ENCODE assay signal across 29 cellular contexts in the genomic region with DNA sequence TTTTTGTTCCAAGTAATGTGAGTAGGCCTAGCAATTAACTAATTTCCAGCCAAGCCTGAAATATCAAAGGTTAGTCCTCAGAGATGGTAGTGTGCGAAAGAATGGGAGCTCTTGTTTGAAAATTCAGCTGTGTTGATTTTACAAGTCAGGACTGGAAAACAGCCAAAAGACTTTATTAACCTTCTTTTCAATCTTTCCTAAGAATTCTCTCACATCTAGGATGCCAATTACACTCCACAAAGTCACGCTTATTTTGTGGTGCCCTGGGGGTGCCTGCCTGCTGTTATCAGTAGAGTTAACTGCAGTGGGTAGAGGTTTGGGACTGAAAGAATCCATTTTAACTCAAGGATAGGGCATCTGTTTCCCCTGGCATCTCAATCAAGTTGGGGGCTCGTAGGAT. TPM values are rescaled to one million over a fixed set of nuclear protein-coding genes. Genes with fewer than 3 reads are reported as not detected.
DNase-seq lines count a peak whose midpoint lies in the region; TF ChIP-seq lines count a peak whose summit lies in the region.
"Had no signal": no experiment of that assay in that cellular context is flagged by ENCODE, and none has a peak within 500 bp of the region (broad histone marks: within the 10 kb centered on the region; RNA-seq: fewer than 3 reads in every experiment).

No MANE protein-coding gene starts in this region.

- no peaks in the 10 kb centered on the region for H3K36me3 Mint-ChIP-seq in neural crest cell (ENCODE audit: low read depth)
- no peaks in the 10 kb centered on the region for H3K36me3 Mint-ChIP-seq in Caco-2 (ENCODE audit: insufficient read depth, unreplicated experiment)
- H3K36me3 Mint-ChIP-seq: activated naive CD4-positive, alpha-beta T cell treated with anti-CD3 and anti-CD28 coated beads, Interleukin-2, amount 50 U/mL, for 72 hours; IgD-negative memory B cell; natural killer cell treated with Interleukin-12 subunit alpha and Interleukin-12 subunit beta and Interleukin-15 and Interleukin-18, amount 100 ng/mL, for 72 hours had no signal

- BruUV-seq in A673 (replicated peaks; lab: Mats Ljungman, UMichigan) (no TSS peak), Caco-2 (replicated peaks; lab: Mats Ljungman, UMichigan) (no TSS peak)

- no peak overlapping the region for H3K4me3 Mint-ChIP-seq in neural crest cell
- no peak overlapping the region for H3K4me3 Mint-ChIP-seq in Caco-2 (ENCODE audit: unreplicated experiment)
- H3K4me3 Mint-ChIP-seq: activated CD8-positive, alpha-beta T cell treated with anti-CD3 and anti-CD28 coated beads for 36 hours; CD4-positive, alpha-beta T cell; IgD-negative memory B cell; natural killer cell treated with Interleukin-12 subunit alpha and Interleukin-12 subunit beta and Interleukin-15 and Interleukin-18, amount 100 ng/mL, for 72 hours had no signal

- H3K4me1 ChIP-seq in A673 (ENCODE audit: insufficient read depth, low read length, poor library complexity, severe bottlenecking) (peaks cover 6% of the 10 kb centered on the region), SJCRH30 (peaks cover 43% of the 10 kb centered on the region), Caco-2 (no peaks in the 10 kb centered on the region)
- H3K4me1 ChIP-seq: colonic mucosa, heart left ventricle, right atrium auricular region had no signal

- H3K27ac Mint-ChIP-seq in neural crest cell (ENCODE audit: unreplicated experiment) = peak overlapping the region; percentile 36
- no peak overlapping the region for H3K27ac Mint-ChIP-seq in Caco-2 (ENCODE audit: unreplicated experiment)
- H3K27ac Mint-ChIP-seq: activated CD8-positive, alpha-beta T cell treated with anti-CD3 and anti-CD28 coated beads for 36 hours; activated naive CD4-positive, alpha-beta T cell treated with anti-CD3 and anti-CD28 coated beads, Interleukin-2, amount 50 U/mL, for 72 hours; activated T-helper 2 cell treated with anti-CD3 and anti-CD28 coated beads, Interferon-gamma antibody, Interleukin-2, Interleukin-4, amounts not matched to agents 10 μg/mL and 5 μg/mL and 100 μg/mL, durations not matched to agents 14 hours and 24 hours and 36 hours; CD4-positive, alpha-beta T cell; IgD-negative memory B cell; natural killer cell treated with Interleukin-12 subunit alpha and Interleukin-12 subunit beta and Interleukin-15 and Interleukin-18, amount 100 ng/mL, for 72 hours had no signal

- CTCF ChIA-PET in A673 (lab: Charles Lee) (no interaction called here), Caco-2 (lab: Charles Lee) (no interaction called here)

- no peaks in the 10 kb centered on the region for H3K9me3 Mint-ChIP-seq in neural crest cell
- no peaks in the 10 kb centered on the region for H3K9me3 Mint-ChIP-seq in Caco-2 (ENCODE audit: unreplicated experiment)
- H3K9me3 Mint-ChIP-seq: activated CD8-positive, alpha-beta T cell treated with anti-CD3 and anti-CD28 coated beads for 36 hours; activated naive CD4-positive, alpha-beta T cell treated with anti-CD3 and anti-CD28 coated beads, Interleukin-2, amount 50 U/mL, for 72 hours; activated T-helper 2 cell treated with anti-CD3 and anti-CD28 coated beads, Interferon-gamma antibody, Interleukin-2, Interleukin-4, amounts not matched to agents 10 μg/mL and 5 μg/mL and 100 μg/mL, durations not matched to agents 14 hours and 24 hours and 36 hours; CD4-positive, alpha-beta T cell; IgD-negative memory B cell; natural killer cell treated with Interleukin-12 subunit alpha and Interleukin-12 subunit beta and Interleukin-15 and Interleukin-18, amount 100 ng/mL, for 72 hours had no signal

- intact Hi-C loops in A673 (cut with micrococcal nuclease; ENCODE audit: unreplicated experiment) = no loop called here
- intact Hi-C loops in Caco-2 (cut with micrococcal nuclease; ENCODE audit: unreplicated experiment) = no loop called here

- H3K4me1 Mint-ChIP-seq in neural crest cell (peaks cover 34% of the 10 kb centered on the region), Caco-2 (ENCODE audit: low read depth, unreplicated experiment) (no peaks in the 10 kb centered on the region)
- H3K4me1 Mint-ChIP-seq: IgD-negative memory B cell had no signal

- DNase-seq in A673 (ENCODE audit: low spot score) (peak; percentile 62), COLO829 (ENCODE audit: low spot score) (peak; percentile 96), SJCRH30 (peak; percentile 75 to 88), neural crest cell (ENCODE audit: low read depth, low spot score) (no peak), D341Med (ENCODE audit: low spot score) (no peak), Caco-2 (no peak), NCI-H82 treated with DMSO at 0.1 percent for 48 hours (lab: John Stamatoyannopoulos, UW; ENCODE audit: unreplicated experiment) (no peak)
- DNase-seq: activated CD8-positive, alpha-beta T cell treated with anti-CD3 and anti-CD28 coated beads for 36 hours; CD4-positive, alpha-beta T cell; colonic mucosa; effector CD8-positive, alpha-beta T cell; erythroblast; heart left ventricle; kidney; mucosa of descending colon; NCI-H1092; NCI-H2029; NCI-H526; ovary; SK-N-SH; stimulated activated CD4-positive, alpha-beta T cell treated with anti-CD3 and anti-CD28 coated beads, Interleukin-2, amount 100 ng/mL, for 48 hours; T-helper 2 cell had no signal

- POLR2A ChIA-PET in A673 (lab: Charles Lee; ENCODE audit: low non-redundant PET) = no interaction called here
- POLR2A ChIA-PET in Caco-2 (lab: Charles Lee) = no interaction called here

- H3K27me3 ChIP-seq in A673 (replicated peaks; ENCODE audit: insufficient read depth, low read depth, low read length, poor library complexity) = no peaks in the 10 kb centered on the region
- no peaks in the 10 kb centered on the region for H3K27me3 ChIP-seq in SJCRH30
- H3K27me3 ChIP-seq in Caco-2 (replicated peaks; ENCODE audit: control insufficient read depth, insufficient read depth, low read length) = no peaks in the 10 kb centered on the region
- H3K27me3 ChIP-seq: cardiac muscle cell, colonic mucosa, heart left ventricle, ovary, right atrium auricular region had no signal

- H3K36me3 ChIP-seq in A673 (ENCODE audit: insufficient read depth, low read length, poor library complexity, severe bottlenecking) (no peaks in the 10 kb centered on the region), SJCRH30 (no peaks in the 10 kb centered on the region), Caco-2 (ENCODE audit: control insufficient read depth, insufficient read depth, low read length) (no peaks in the 10 kb centered on the region)
- H3K36me3 ChIP-seq: cardiac muscle cell, colonic mucosa, heart left ventricle, ovary, right atrium auricular region had no signal

- H3K27me3 Mint-ChIP-seq in neural crest cell (ENCODE audit: low read depth) = no peaks in the 10 kb centered on the region
- H3K27me3 Mint-ChIP-seq in Caco-2 (ENCODE audit: insufficient read depth, unreplicated experiment) = peaks cover 18% of the 10 kb centered on the region

- H3K4me3 ChIP-seq in A673 (ENCODE audit: low read depth, low read length, poor library complexity, severe bottlenecking) (no peak overlapping the region), SJCRH30 (no peak overlapping the region), Caco-2 (ENCODE audit: low read depth, low read length) (no peak overlapping the region)
- H3K4me3 ChIP-seq: cardiac muscle cell, colonic mucosa, heart left ventricle, mucosa of descending colon, ovary, right atrium auricular region had no signal

- H3K27ac ChIP-seq in A673 (ENCODE audit: low read depth, low read length, poor library complexity, severe bottlenecking) (no peak overlapping the region), SJCRH30 (peak overlapping the region; percentile 5)
- H3K27ac ChIP-seq: cardiac muscle cell, colonic mucosa, heart left ventricle, ovary, right atrium auricular region, RWPE1 had no signal

- TF ChIP-seq CTCF in A673 (conservative IDR thresholded peaks at IDR 0.05; ENCODE audit: low read depth, low read length) (no peak), neural crest cell (conservative IDR thresholded peaks at IDR 0.05) (no peak), Caco-2 (IDR thresholded peaks at IDR 0.05; ENCODE audit: insufficient read depth in 1 of 2, low read depth in 1 of 2, low read length in 1 of 2, severe bottlenecking in 1 of 2, unreplicated experiment in 1 of 2) (no peak)

- H3K9me3 ChIP-seq in A673 (ENCODE audit: low read depth, low read length, poor library complexity, severe bottlenecking) (no peaks in the 10 kb centered on the region), SJCRH30 (replicated peaks) (no peaks in the 10 kb centered on the region; the same call in 1 of the 2 replicates), Caco-2 (no peaks in the 10 kb centered on the region)
- H3K9me3 ChIP-seq: colonic mucosa, heart left ventricle, mucosa of descending colon, ovary, right atrium auricular region, SK-N-SH had no signal

RNA-seq across cellular contexts. Expression of a gene that starts 30.7 kb away (rescaled TPM):
- 37.1 and 51.2 TPM in 2 replicates for total RNA-seq in A673 (2021)
- total RNA-seq in SJCRH30 (2014; rRNA removed; shearing (Covaris generic)) = 44.7 and 47.5 TPM in 2 replicates
- total RNA-seq in neural crest cell = 84.3 and 103 TPM in 2 replicates
- 32.8 and 34.3 TPM in 2 replicates for total RNA-seq in Caco-2 (2022)

Comparison
In these comparisons a context has a peak if more than half of its experiments do, and no peak if none do; other contexts are left out.
1. DNase-seq: peak in A673 (single experiment), COLO829 (single experiment) and SJCRH30 (2 of 2); none in neural crest cell (single experiment), D341Med (single experiment), Caco-2 (0 of 2) and NCI-H82 treated with DMSO at 0.1 percent for 48 hours (single experiment).